Comparison of ENCODE assay signal across 22 cellular contexts in the genomic region with DNA sequence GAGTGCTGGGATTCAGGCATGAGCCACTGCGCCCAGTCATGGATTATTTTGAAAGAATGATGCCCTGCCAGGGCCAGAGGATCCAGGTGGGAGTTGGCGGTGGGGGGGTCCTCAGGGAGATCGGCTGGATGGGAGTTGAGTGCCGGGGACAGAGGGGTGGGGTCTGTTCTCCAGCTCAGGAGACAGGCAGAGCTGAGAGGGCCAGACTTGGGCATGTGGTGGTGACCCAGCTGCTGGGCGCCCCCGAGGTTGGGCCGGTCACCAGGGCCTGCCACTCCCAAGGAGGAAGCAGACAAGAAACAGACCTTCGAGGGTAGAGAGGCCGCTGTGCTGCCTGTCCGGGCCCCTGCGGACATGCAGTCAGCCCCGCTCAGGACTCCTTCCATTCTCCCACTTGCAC. TPM values are rescaled to one million over a fixed set of nuclear protein-coding genes. Genes with fewer than 3 reads are reported as not detected.
DNase-seq lines count a peak whose midpoint lies in the region; ATAC-seq and TF ChIP-seq lines count a peak whose summit lies in the region.
"Had no signal": no experiment of that assay in that cellular context is flagged by ENCODE, and none has a peak within 500 bp of the region (broad histone marks: within the 10 kb centered on the region; RNA-seq: fewer than 3 reads in every experiment).

No MANE protein-coding gene starts in this region.

- peaks cover 12% of the 10 kb centered on the region for H3K4me1 Mint-ChIP-seq in GM23338
- H3K4me1 Mint-ChIP-seq: central memory CD8-positive, alpha-beta T cell had no signal

- H3K27me3 ChIP-seq in GM23338 (ENCODE audit: insufficient read depth) (no peaks in the 10 kb centered on the region), HUES64 (ENCODE audit: insufficient read depth, low read length) (no peaks in the 10 kb centered on the region), gastroesophageal sphincter (peaks cover 47% of the 10 kb centered on the region)
- H3K27me3 ChIP-seq: ascending aorta, gastrocnemius medialis had no signal

- no peaks in the 10 kb centered on the region for H3K9me2 ChIP-seq in GM23338 (ENCODE audit: insufficient read depth)

- no peaks in the 10 kb centered on the region for H3K9me3 Mint-ChIP-seq in GM23338
- H3K9me3 Mint-ChIP-seq: activated T-cell treated with anti-CD3 and anti-CD28 coated beads, Interleukin-2, amount 50 U/mL, for 4 hours; central memory CD8-positive, alpha-beta T cell had no signal

- 0 out of 2 replicates have a peak overlapping the region, but pooled peaks have one; percentile 20 for H3K4me3 ChIP-seq in GM23338
- no peak overlapping the region for H3K4me3 ChIP-seq in HUES64 (ENCODE audit: low read length)
- no peak overlapping the region for H3K4me3 ChIP-seq in gastroesophageal sphincter
- H3K4me3 ChIP-seq: ascending aorta, esophagus muscularis mucosa, gastrocnemius medialis, skin epidermis, tibial nerve had no signal

- H3K27me3 Mint-ChIP-seq in GM23338 (ENCODE audit: insufficient read depth, low read depth, poor library complexity): peaks cover 2% of the 10 kb centered on the region

- H3K27ac Mint-ChIP-seq in GM23338: peak overlapping the region; percentile 74

- in situ Hi-C loops in G401 (cut with HindIII; ENCODE audit: low sequenced_read_pairs): no loop called here

- DNase-seq in GM23338 (ENCODE audit: low spot score) (no peak), left lobe of liver (ENCODE audit: low spot score) (peak; percentile 40), posterior vena cava (ENCODE audit: low spot score) (peak; percentile 75), NCI-H2029 (lab: John Stamatoyannopoulos, UW) (no peak), G401 (ENCODE audit: low spot score) (no peak)
- DNase-seq: activated CD8-positive, alpha-beta memory T cell treated with anti-CD3 and anti-CD28 coated beads for 24 hours; activated naive CD4-positive, alpha-beta T cell treated with anti-CD3 and anti-CD28 coated beads, Interleukin-2, amount 50 U/mL, for 16 hours; activated T-cell treated with anti-CD3 and anti-CD28 coated beads, Interleukin-2, amount 50 U/mL, for 4 hours; MM.1S; NCI-H1436; NCI-H69; RPMI8226; stimulated activated naive CD4-positive, alpha-beta T cell treated with Interleukin-2 at 50 U/mL for 16 hours had no signal

- H3K9ac ChIP-seq in HUES64 (ENCODE audit: low read depth, low read length): peak overlapping the region; percentile 40

- peak overlapping the region; percentile 66; the same call in 1 of the 2 replicates for H3K4me2 ChIP-seq in GM23338

- WGBS in HUES64: 81% methylated on average over 12 of the region's 12 CpGs
- 70% methylated on average over 5 of the region's 12 CpGs; no CpG with 5 or more reads in 1 of the 2 donors for WGBS in gastroesophageal sphincter (ENCODE audit: low coverage in 1 of 2), 2 donors

- peak overlapping the region; percentile 100 for H3K27ac ChIP-seq in GM23338 (ENCODE audit: low read depth)
- peak overlapping the region; percentile 97 for H3K27ac ChIP-seq in HUES64 (ENCODE audit: low read depth, low read length)
- H3K27ac ChIP-seq in gastroesophageal sphincter: no peak overlapping the region
- H3K27ac ChIP-seq: ascending aorta, esophagus muscularis mucosa, gastrocnemius medialis, HL-60, skin epidermis, tibial nerve had no signal

- no peaks in the 10 kb centered on the region for H3K79me2 ChIP-seq in GM23338 (replicated peaks; ENCODE audit: insufficient read depth)

- ATAC-seq in GM23338 (peak; percentile 55), left lobe of liver (no peak), gastroesophageal sphincter (no peak)
- ATAC-seq: activated T-cell treated with anti-CD3 and anti-CD28 coated beads, Interleukin-2, amount 50 U/mL, for 4 hours; gastrocnemius medialis had no signal

- no peak overlapping the region for H2AFZ ChIP-seq in GM23338

- H3K36me3 Mint-ChIP-seq in GM23338 (ENCODE audit: low read depth): peaks cover 7% of the 10 kb centered on the region; the same call in 1 of the 3 replicates

- H3K36me3 ChIP-seq in GM23338 (ENCODE audit: insufficient read depth) (no peaks in the 10 kb centered on the region), HUES64 (ENCODE audit: insufficient read depth, low read length) (0 out of 2 replicates have a peak, but pooled peaks cover 2% of the 10 kb centered on the region), gastroesophageal sphincter (no peaks in the 10 kb centered on the region)
- H3K36me3 ChIP-seq: ascending aorta, esophagus muscularis mucosa, gastrocnemius medialis, tibial nerve had no signal

- H3K4me3 Mint-ChIP-seq in GM23338: no peak overlapping the region
- H3K4me3 Mint-ChIP-seq: activated T-cell treated with anti-CD3 and anti-CD28 coated beads, Interleukin-2, amount 50 U/mL, for 4 hours; central memory CD8-positive, alpha-beta T cell had no signal

- TF ChIP-seq POLR2A in gastroesophageal sphincter (IDR thresholded peaks at IDR 0.05): no peak

- H4K20me1 ChIP-seq in GM23338 (replicated peaks; ENCODE audit: insufficient read depth): no peaks in the 10 kb centered on the region

- intact Hi-C loops in posterior vena cava (cut with DNase I): no loop called here

- H3F3A ChIP-seq in GM23338 (replicated peaks; ENCODE audit: low read depth): no peaks in the 10 kb centered on the region

- TF ChIP-seq CTCF in GM23338 (conservative IDR thresholded peaks at IDR 0.05; ENCODE audit: low read depth in 2 of 2) (no peak), gastroesophageal sphincter (IDR thresholded peaks at IDR 0.05) (no peak)

- peaks cover 11% of the 10 kb centered on the region for H3K4me1 ChIP-seq in GM23338 (ENCODE audit: insufficient read depth)
- peaks cover 12% of the 10 kb centered on the region for H3K4me1 ChIP-seq in HUES64 (ENCODE audit: insufficient read depth, low read length)
- no peaks in the 10 kb centered on the region for H3K4me1 ChIP-seq in gastroesophageal sphincter
- H3K4me1 ChIP-seq: ascending aorta, esophagus muscularis mucosa, gastrocnemius medialis, tibial nerve had no signal

- TF ChIP-seq EP300 in gastroesophageal sphincter (IDR thresholded peaks at IDR 0.05): no peak

- H3K9me3 ChIP-seq in HUES64 (ENCODE audit: insufficient read depth, low read depth, low read length): no peaks in the 10 kb centered on the region
- no peaks in the 10 kb centered on the region for H3K9me3 ChIP-seq in gastroesophageal sphincter
- H3K9me3 ChIP-seq: ascending aorta, esophagus muscularis mucosa, gastrocnemius medialis, tibial nerve had no signal

RNA-seq across cellular contexts. Expression of a gene that starts 11.8 kb away (rescaled TPM):
- total RNA-seq in GM23338 (2014; rRNA removed; shearing (Covaris generic)): 31.9 and 67.4 TPM in 2 replicates
- polyA plus RNA-seq in GM23338 (2016; fragmentation: Nextera tagmentation; extraction: Ambion mirVana): 7.6 and 10.0 TPM in 2 replicates
- 11.3 TPM for polyA plus RNA-seq in HUES64 (2013, experiment 1 of 2)
- polyA plus RNA-seq in HUES64 (2013, experiment 2 of 2): 11.0 TPM
- 35.6 TPM for total RNA-seq in left lobe of liver
- total RNA-seq in posterior vena cava: 1 to 10 TPM in 1 of 2 donors, under 1 TPM in 1; 0.33 to 3.4 TPM
- total RNA-seq in gastroesophageal sphincter: 10 to 100 TPM in 1 of 4 donors, 1 to 10 TPM in 2, under 1 TPM in 1; 0.52 to 12.3 (median 3.0) TPM
- total RNA-seq in G401 (2014; rRNA removed; shearing (Covaris generic)): 0.98 and 3.2 TPM in 2 replicates

RNA-seq across cellular contexts. Expression of a gene that starts 41.8 kb away (rescaled TPM):
- total RNA-seq in GM23338 (2014; rRNA removed; shearing (Covaris generic)): 2.3 and 4.6 TPM in 2 replicates
- polyA plus RNA-seq in GM23338 (2016; fragmentation: Nextera tagmentation; extraction: Ambion mirVana): 1.4 and 2.2 TPM in 2 replicates
- polyA plus RNA-seq in HUES64 (2013, experiment 1 of 2): 1.1 TPM
- polyA plus RNA-seq in HUES64 (2013, experiment 2 of 2): 0.95 TPM
- total RNA-seq in left lobe of liver (4.2 TPM), posterior vena cava (1 to 10 TPM; 1.0 to 3.5 TPM), gastroesophageal sphincter (1 to 10 TPM; 1.1 to 7.9 (median 3.2) TPM)
- 0.98 and 6.4 TPM in 2 replicates for total RNA-seq in G401 (2014; rRNA removed; shearing (Covaris generic))
- total RNA-seq: ascending aorta had no signal

Comparison
In these comparisons a context has a peak if more than half of its experiments do, and no peak if none do; other contexts are left out.
1. DNase-seq: peak in left lobe of liver (single experiment) and posterior vena cava (single experiment); none in GM23338 (single experiment), NCI-H2029 (single experiment) and G401 (single experiment).
2. H3K27ac ChIP-seq: peak in GM23338 (single experiment) and HUES64 (single experiment); none in gastroesophageal sphincter (0 of 4).